1 cellular context compared by ENCODE assay signal in the genomic region with DNA sequence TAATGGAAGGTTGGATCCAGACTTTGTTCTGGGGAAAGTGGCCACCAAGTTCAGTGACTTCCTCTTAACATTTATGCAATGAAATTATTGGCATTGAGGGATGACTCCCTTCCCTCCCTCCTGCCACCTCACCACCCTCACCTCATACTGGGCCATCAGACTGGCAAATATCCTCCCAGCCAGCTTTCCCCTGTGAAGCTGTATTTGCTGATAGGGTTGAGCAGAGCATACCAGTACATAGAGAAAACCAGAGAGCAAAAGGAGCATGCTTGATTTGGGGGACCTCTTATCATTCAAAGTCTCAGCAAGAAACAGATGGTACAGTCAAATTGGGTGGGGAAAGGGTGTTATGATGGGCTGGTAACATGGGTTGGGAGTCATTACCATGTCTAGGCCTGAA.
TF ChIP-seq lines count a peak whose summit lies in the region.

No MANE protein-coding gene starts in this region.

TF ChIP-seq in neural cell, 6 proteins besides CTCF, POLR2A, EP300 and RAD21 (continued from another document):
- TF ChIP-seq, protein P1, sequence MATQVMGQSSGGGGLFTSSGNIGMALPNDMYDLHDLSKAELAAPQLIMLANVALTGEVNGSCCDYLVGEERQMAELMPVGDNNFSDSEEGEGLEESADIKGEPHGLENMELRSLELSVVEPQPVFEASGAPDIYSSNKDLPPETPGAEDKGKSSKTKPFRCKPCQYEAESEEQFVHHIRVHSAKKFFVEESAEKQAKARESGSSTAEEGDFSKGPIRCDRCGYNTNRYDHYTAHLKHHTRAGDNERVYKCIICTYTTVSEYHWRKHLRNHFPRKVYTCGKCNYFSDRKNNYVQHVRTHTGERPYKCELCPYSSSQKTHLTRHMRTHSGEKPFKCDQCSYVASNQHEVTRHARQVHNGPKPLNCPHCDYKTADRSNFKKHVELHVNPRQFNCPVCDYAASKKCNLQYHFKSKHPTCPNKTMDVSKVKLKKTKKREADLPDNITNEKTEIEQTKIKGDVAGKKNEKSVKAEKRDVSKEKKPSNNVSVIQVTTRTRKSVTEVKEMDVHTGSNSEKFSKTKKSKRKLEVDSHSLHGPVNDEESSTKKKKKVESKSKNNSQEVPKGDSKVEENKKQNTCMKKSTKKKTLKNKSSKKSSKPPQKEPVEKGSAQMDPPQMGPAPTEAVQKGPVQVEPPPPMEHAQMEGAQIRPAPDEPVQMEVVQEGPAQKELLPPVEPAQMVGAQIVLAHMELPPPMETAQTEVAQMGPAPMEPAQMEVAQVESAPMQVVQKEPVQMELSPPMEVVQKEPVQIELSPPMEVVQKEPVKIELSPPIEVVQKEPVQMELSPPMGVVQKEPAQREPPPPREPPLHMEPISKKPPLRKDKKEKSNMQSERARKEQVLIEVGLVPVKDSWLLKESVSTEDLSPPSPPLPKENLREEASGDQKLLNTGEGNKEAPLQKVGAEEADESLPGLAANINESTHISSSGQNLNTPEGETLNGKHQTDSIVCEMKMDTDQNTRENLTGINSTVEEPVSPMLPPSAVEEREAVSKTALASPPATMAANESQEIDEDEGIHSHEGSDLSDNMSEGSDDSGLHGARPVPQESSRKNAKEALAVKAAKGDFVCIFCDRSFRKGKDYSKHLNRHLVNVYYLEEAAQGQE (IDR thresholded peaks at IDR 0.05; ENCODE audit: borderline replicate concordance), result no peak
